ENCODE assay signal across 22 cellular contexts in the genomic region with DNA sequence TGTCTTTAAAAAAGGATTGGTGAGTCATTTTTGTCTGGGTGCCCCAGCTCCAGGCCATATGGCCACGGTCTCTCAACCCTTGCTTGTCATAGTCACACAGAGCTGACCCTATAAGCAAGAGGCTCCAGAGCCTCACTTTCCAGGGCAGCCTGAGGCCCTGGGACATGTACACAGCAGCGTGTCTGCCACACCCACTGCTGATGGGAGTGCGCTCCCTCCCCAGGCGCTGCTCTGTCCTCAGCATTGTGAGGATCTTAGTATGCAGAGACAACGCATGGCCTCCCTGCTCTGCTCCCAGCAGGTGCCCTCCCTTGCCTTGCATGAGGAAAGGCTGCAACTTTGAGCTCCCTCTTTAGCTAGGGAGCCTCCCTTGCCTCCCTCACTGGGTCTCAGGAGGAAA.
"Had no signal": no experiment of that assay in that cellular context is flagged by ENCODE, and none has a peak within 500 bp of the region (broad histone marks: within the 10 kb centered on the region; RNA-seq: fewer than 3 reads in every experiment).

No MANE protein-coding gene starts in this region.

- H3K4me1 Mint-ChIP-seq: brain; central memory CD8-positive, alpha-beta T cell; nephron progenitor cell had no signal

- H3K4me3 Mint-ChIP-seq: activated CD4-positive, alpha-beta T cell treated with anti-CD3 and anti-CD28 coated beads, Interleukin-2, amount 10 ng/mL, durations not matched to agents 24 days and 14 days; activated CD8-positive, alpha-beta T cell treated with anti-CD3 and anti-CD28 coated beads, Interleukin-2, amount 10 ng/mL, durations not matched to agents 7 days and 5 days; activated naive CD8-positive, alpha-beta T cell; brain; central memory CD8-positive, alpha-beta T cell; nephron progenitor cell had no signal

- H3K27ac ChIP-seq: coronary artery, prostate gland, skin epidermis, suprapubic skin, upper lobe of right lung had no signal

- H3K9me3 ChIP-seq: prostate gland, suprapubic skin, upper lobe of right lung had no signal

- H3K4me3 ChIP-seq: coronary artery, prostate gland, skin epidermis, suprapubic skin, upper lobe of right lung had no signal

- ATAC-seq: activated CD8-positive, alpha-beta T cell treated with anti-CD3 and anti-CD28 coated beads, Interleukin-2, amount 10 ng/mL, durations not matched to agents 7 days and 5 days; right cardiac atrium; upper lobe of right lung had no signal

- H3K9me3 Mint-ChIP-seq: activated CD4-positive, alpha-beta T cell treated with anti-CD3 and anti-CD28 coated beads, Interleukin-2, amount 10 ng/mL, durations not matched to agents 24 days and 14 days; brain; central memory CD8-positive, alpha-beta T cell; nephron progenitor cell had no signal

- H3K36me3 ChIP-seq: prostate gland, suprapubic skin, upper lobe of right lung had no signal

- H3K36me3 Mint-ChIP-seq: activated naive CD8-positive, alpha-beta T cell; brain had no signal

- DNase-seq: activated CD4-positive, alpha-beta T cell treated with anti-CD3 and anti-CD28 coated beads, Interleukin-2, amount 10 ng/mL, durations not matched to agents 24 days and 14 days; activated CD4-positive, CD25-positive, alpha-beta regulatory T cell; activated CD8-positive, alpha-beta memory T cell treated with anti-CD3 and anti-CD28 coated beads, Interleukin-2, amount 50 U/mL, for 4 hours; activated CD8-positive, alpha-beta T cell treated with anti-CD3 and anti-CD28 coated beads, Interleukin-2, amount 10 ng/mL, durations not matched to agents 7 days and 5 days; activated gamma-delta T cell treated with Interleukin-2 at 50 U/mL for 16 hours; activated T-cell treated with anti-CD3 and anti-CD28 coated beads, Interleukin-2, amount 50 U/mL, for 48 hours; effector CD4-positive, alpha-beta T cell; foreskin melanocyte; right cardiac atrium; stimulated activated CD4-positive, alpha-beta T cell treated with anti-CD3 and anti-CD28 coated beads, Interleukin-15, amount 100 ng/mL, for 24 hours; stimulated activated CD4-positive, alpha-beta T cell treated with anti-CD3 and anti-CD28 coated beads, Interleukin-4, amount 100 ng/mL, for 1 hour; stimulated activated naive CD4-positive, alpha-beta T cell; upper lobe of right lung had no signal

- FAIRE-seq: endothelial cell of umbilical vein had no signal

- H3K27ac Mint-ChIP-seq: activated CD4-positive, alpha-beta T cell treated with anti-CD3 and anti-CD28 coated beads, Interleukin-2, amount 10 ng/mL, durations not matched to agents 24 days and 14 days; activated CD8-positive, alpha-beta T cell treated with anti-CD3 and anti-CD28 coated beads, Interleukin-2, amount 10 ng/mL, durations not matched to agents 7 days and 5 days; activated naive CD8-positive, alpha-beta T cell; brain; nephron progenitor cell had no signal

- H3K4me1 ChIP-seq: prostate gland, suprapubic skin, upper lobe of right lung had no signal
